Comparison of ENCODE assay signal across 12 cellular contexts in the genomic region with DNA sequence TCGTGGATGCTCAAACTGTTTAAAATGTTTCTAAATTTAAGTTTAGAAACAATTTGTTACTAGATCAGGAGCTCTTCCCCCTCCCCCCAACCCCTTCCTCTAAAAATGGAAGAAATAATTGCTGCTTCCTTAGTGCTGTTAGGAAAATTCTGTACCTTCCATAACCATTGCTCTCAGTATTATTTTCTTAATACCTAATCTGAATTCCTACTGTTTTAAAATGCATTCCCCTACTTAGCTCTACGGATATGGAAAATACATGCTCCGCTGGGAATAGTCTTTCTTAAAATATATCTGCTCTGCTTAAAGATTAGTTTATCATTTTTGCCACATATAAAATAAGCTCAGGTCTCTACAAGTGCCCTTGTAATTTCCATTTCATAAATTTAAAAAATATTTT.
DNase-seq lines count a peak whose midpoint lies in the region; TF ChIP-seq lines count a peak whose summit lies in the region.
"Had no signal": no experiment of that assay in that cellular context is flagged by ENCODE, and none has a peak within 500 bp of the region (broad histone marks: within the 10 kb centered on the region; RNA-seq: fewer than 3 reads in every experiment).

No MANE protein-coding gene starts in this region.

- H3K4me1 Mint-ChIP-seq in type B pancreatic cell (ENCODE audit: unreplicated experiment): peaks cover 29% of the 10 kb centered on the region

- no TSS peak for BruUV-seq in mammary epithelial cell (replicated peaks; lab: Mats Ljungman, UMichigan)

- no peaks in the 10 kb centered on the region for H3K27me3 ChIP-seq in HUES6 (ENCODE audit: control insufficient read depth, insufficient read depth, low read length)
- H3K27me3 ChIP-seq in mammary epithelial cell (ENCODE audit: insufficient read depth, low read length): no peaks in the 10 kb centered on the region
- H3K27me3 ChIP-seq in muscle layer of colon (ENCODE audit: control insufficient read depth in 1 of 2, insufficient read depth in 2 of 2, low read length in 2 of 2): no peaks in the 10 kb centered on the region
- no peaks in the 10 kb centered on the region for H3K27me3 ChIP-seq in ascending aorta

- no peak overlapping the region for H2AFZ ChIP-seq in mammary epithelial cell (ENCODE audit: low read depth, low read length)

- dilution Hi-C loops in mammary epithelial cell (cut with HindIII; ENCODE audit: low sequenced_read_pairs): loop anchor here (5.0 kb wide), 4 partner anchors 58 to 383 kb away; a partner anchor contains a TSS

- peak overlapping the region; percentile 48; the same call in 1 of the 2 replicates for H3K4me3 ChIP-seq in HUES6 (ENCODE audit: low read depth, low read length)
- H3K4me3 ChIP-seq in mammary epithelial cell (replicated peaks in 1 of 3; ENCODE audit: insufficient read depth in 1 of 3, low read depth in 2 of 3, low read length in 3 of 3): peak overlapping the region in 1 of 3 experiments; percentile 8
- no peak overlapping the region for H3K4me3 ChIP-seq in muscle layer of colon (ENCODE audit: low read depth in 1 of 2, low read length in 2 of 2)
- H3K4me3 ChIP-seq in ascending aorta: no peak overlapping the region

- H3K79me2 ChIP-seq in mammary epithelial cell (ENCODE audit: insufficient read depth, low read length): no peaks in the 10 kb centered on the region

- TF ChIP-seq CTCF in mammary epithelial cell (conservative IDR thresholded peaks at IDR 0.05 in 1 of 2, IDR thresholded peaks at IDR 0.05 in 1 of 2; ENCODE audit: extremely low read depth in 1 of 2, insufficient read depth in 1 of 2, low read depth in 1 of 2, low read length in 2 of 2): no peak
- peak; percentile 14 for TF ChIP-seq CTCF in type B pancreatic cell (conservative IDR thresholded peaks at IDR 0.05)
- no peak for TF ChIP-seq CTCF in ascending aorta (IDR thresholded peaks at IDR 0.05)

- CTCF ChIA-PET in mammary epithelial cell (lab: Charles Lee; ENCODE audit: low non-redundant PET): interaction anchor here (0.6 to 1.9 kb wide), 5 partner anchors 32 to 384 kb away, joined by 4 to 9 read pairs (median 7); no protein-coding TSS in a partner anchor

- H3K4me2 ChIP-seq in mammary epithelial cell (ENCODE audit: insufficient read depth, low read depth, low read length): peak overlapping the region; percentile 54

- in situ Hi-C loops in mammary epithelial cell (cut with MboI; ENCODE audit: low sequenced_read_pairs in 2 of 2): loop anchor here (5.0 kb wide), 3 partner anchors 68 to 383 kb away; a partner anchor contains a TSS

- H3K36me3 ChIP-seq in HUES6 (ENCODE audit: control insufficient read depth, insufficient read depth, low read length): peaks cover 8% of the 10 kb centered on the region; the same call in 1 of the 2 replicates
- H3K36me3 ChIP-seq in mammary epithelial cell (ENCODE audit: insufficient read depth, low read length): no peaks in the 10 kb centered on the region
- no peaks in the 10 kb centered on the region for H3K36me3 ChIP-seq in muscle layer of colon (ENCODE audit: insufficient read depth, low read length)
- no peaks in the 10 kb centered on the region for H3K36me3 ChIP-seq in ascending aorta
- H3K36me3 ChIP-seq: thoracic aorta had no signal

- DNase-seq in mammary epithelial cell (no peak), type B pancreatic cell (ENCODE audit: extremely low spot score, unreplicated experiment) (no peak), ascending aorta (ENCODE audit: low spot score in 2 of 2) (no peak), NCI-H2107 (lab: John Stamatoyannopoulos, UW) (no peak), SW 1271 (lab: John Stamatoyannopoulos, UW) (no peak)
- DNase-seq: activated effector memory CD4-positive, alpha-beta T cell treated with anti-CD3 and anti-CD28 coated beads, Interleukin-2, amount 50 U/mL, for 16 hours; aorta; NCI-H2227 treated with DMSO at 0.1 percent for 48 hours had no signal

- H3K9me3 Mint-ChIP-seq in type B pancreatic cell: no peaks in the 10 kb centered on the region
- H3K9me3 Mint-ChIP-seq: CD4-positive, CD25-positive, alpha-beta regulatory T cell had no signal

- H3K36me3 Mint-ChIP-seq in type B pancreatic cell: no peaks in the 10 kb centered on the region
- H3K36me3 Mint-ChIP-seq: CD4-positive, CD25-positive, alpha-beta regulatory T cell had no signal

- no peaks in the 10 kb centered on the region for H3K27me3 Mint-ChIP-seq in type B pancreatic cell

- peak overlapping the region; percentile 2 for H3K4me3 Mint-ChIP-seq in type B pancreatic cell

- peak overlapping the region; percentile 91; the same call in 1 of the 2 replicates for H3K27ac ChIP-seq in HUES6 (ENCODE audit: low read depth, low read length)
- peak overlapping the region; percentile 74 for H3K27ac ChIP-seq in mammary epithelial cell (ENCODE audit: insufficient read depth, low read depth, low read length)
- peak overlapping the region; percentile 74 for H3K27ac ChIP-seq in muscle layer of colon (ENCODE audit: low read depth, low read length)
- no peak overlapping the region for H3K27ac ChIP-seq in ascending aorta

- H3K9me3 ChIP-seq in HUES6 (ENCODE audit: control insufficient read depth, insufficient read depth, low read depth, low read length) (peaks cover 14% of the 10 kb centered on the region; the same call in 1 of the 2 replicates), mammary epithelial cell (replicated peaks; ENCODE audit: insufficient read depth, low read length) (no peaks in the 10 kb centered on the region), muscle layer of colon (ENCODE audit: low read length) (no peaks in the 10 kb centered on the region), ascending aorta (no peaks in the 10 kb centered on the region)
- H3K9me3 ChIP-seq: thoracic aorta had no signal

- H4K20me1 ChIP-seq in mammary epithelial cell (ENCODE audit: insufficient read depth, low read length): no peaks in the 10 kb centered on the region

- 48% methylated on average over 3 of the region's 3 CpGs for WGBS in mammary epithelial cell (ENCODE audit: low coverage, missing lambda C conversion rate)

- intact Hi-C loops in mammary epithelial cell (cut with micrococcal nuclease) (loop anchor here (1.0 to 5.0 kb wide), 2 partner anchors 12 to 368 kb away; no protein-coding TSS in a partner anchor), ascending aorta (cut with DNase I) (loop anchor here (5.0 kb wide), 2 partner anchors 38 to 208 kb away; no protein-coding TSS in a partner anchor)

- peak overlapping the region; percentile 7 for H3K9ac ChIP-seq in HUES6 (ENCODE audit: low read length)
- H3K9ac ChIP-seq in mammary epithelial cell (ENCODE audit: insufficient read depth, low read length): peak overlapping the region; percentile 64
- no peak overlapping the region for H3K9ac ChIP-seq in muscle layer of colon (ENCODE audit: low read length)

- peaks cover 22% of the 10 kb centered on the region for H3K4me1 ChIP-seq in HUES6 (ENCODE audit: control insufficient read depth, insufficient read depth, low read length)
- peaks cover 26% of the 10 kb centered on the region for H3K4me1 ChIP-seq in mammary epithelial cell (ENCODE audit: insufficient read depth, low read length)
- H3K4me1 ChIP-seq in muscle layer of colon (ENCODE audit: insufficient read depth, low read length): peaks cover 6% of the 10 kb centered on the region
- peaks cover 0 to 5% of the 10 kb centered on the region in 2 donors for H3K4me1 ChIP-seq in ascending aorta

- peak overlapping the region; percentile 85 for H3K27ac Mint-ChIP-seq in type B pancreatic cell

Comparison
In these comparisons a context has a peak if more than half of its experiments do, and no peak if none do; other contexts are left out.
1. H3K27ac ChIP-seq: peak in HUES6 (single experiment), mammary epithelial cell (single experiment) and muscle layer of colon (single experiment); none in ascending aorta (0 of 2).